1 cellular context compared by ENCODE assay signal in genomic region chr2:219446101-219446504, GRCh38.
TF ChIP-seq lines count a peak whose summit lies in the region.

No MANE protein-coding gene starts in this region.

TF ChIP-seq in SK-N-SH, 30 proteins besides CTCF, POLR2A, EP300 and RAD21 (continued from another document):
- peak; percentile 44; the same call in 1 of the 2 replicates for TF ChIP-seq RFX5 (IDR thresholded peaks at IDR 0.05; ENCODE audit: low read length)
- TF ChIP-seq MXI1 (IDR thresholded peaks at IDR 0.05; ENCODE audit: low read depth, low read length): peak; percentile 35; the same call in 1 of the 2 replicates
TF ChIP-seq in SK-N-SH: peak in this region for 2.
